8 cellular contexts compared by ENCODE assay signal in the genomic region with DNA sequence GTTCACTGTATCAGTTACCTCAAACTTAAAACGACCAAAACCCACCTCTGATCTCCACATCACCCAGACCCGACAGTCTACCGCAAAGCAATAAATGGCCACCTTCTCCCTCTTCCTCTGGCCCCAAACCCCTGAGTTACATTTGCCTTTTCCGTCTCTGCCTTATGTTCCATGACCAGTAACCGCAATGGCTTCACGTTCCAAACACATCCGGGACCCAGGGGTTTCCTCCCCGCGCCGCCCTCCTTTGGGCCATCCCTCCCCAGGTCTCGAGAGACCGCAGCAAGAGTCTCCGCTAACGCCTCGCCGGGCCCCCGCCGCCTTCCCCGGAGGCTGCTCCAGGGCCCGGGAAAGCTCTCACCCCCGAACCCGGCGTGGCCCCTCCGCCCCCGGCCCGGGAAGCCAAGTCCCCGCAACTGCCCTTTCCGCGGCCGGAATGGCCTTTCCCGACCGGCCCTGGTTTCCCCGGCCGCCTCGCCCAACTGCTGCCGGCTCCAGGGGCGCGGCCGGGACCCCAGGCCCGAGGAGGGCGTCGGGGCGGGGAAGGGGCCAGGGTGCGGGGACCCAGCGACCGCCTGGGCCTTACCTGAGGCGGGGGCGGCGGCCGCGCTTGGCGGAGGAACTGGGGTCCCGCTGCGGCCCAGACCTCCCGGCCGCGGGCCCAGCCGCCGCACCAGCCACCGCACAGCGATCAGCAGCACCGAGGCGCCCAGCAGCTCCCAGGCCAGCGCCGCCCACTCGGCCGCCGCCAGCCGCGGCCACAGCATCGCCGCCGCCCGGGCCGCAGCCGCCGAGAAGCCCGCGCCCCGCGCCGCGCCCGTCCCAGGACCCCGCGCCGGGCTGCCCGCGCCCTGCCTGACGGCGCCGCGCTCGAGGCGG. TPM values are rescaled to one million over a fixed set of nuclear protein-coding genes. Genes with fewer than 3 reads are reported as not detected.
A peak's percentile ranks its signal among the peaks of the same experiment; 100 is the strongest.
DNase-seq lines count a peak whose midpoint lies in the region; ATAC-seq lines count a peak whose summit lies in the region.

A gene (minus strand): TSS at position 801 of the 879 bp plus-strand sequence. CDS start 34 bp downstream, at position 767.

- peak; percentile 42 for DNase-seq in NCI-H1436 (lab: John Stamatoyannopoulos, UW)
- no peak for DNase-seq in NCI-H1436 treated with DMSO at 0.1 percent for 48 hours (lab: John Stamatoyannopoulos, UW)
- peak; percentile 18 for DNase-seq in NCI-H2107 treated with DMSO at 0.1 percent for 48 hours (lab: John Stamatoyannopoulos, UW; ENCODE audit: unreplicated experiment)
- peak; percentile 86 for DNase-seq in activated CD4-positive, alpha-beta memory T cell treated with anti-CD3 and anti-CD28 coated beads for 36 hours
- DNase-seq in ecto neural progenitor cell (ENCODE audit: low spot score), result peak; percentile 81
- peak; percentile 28 to 44 for DNase-seq in memory B cell (ENCODE audit: low spot score in 2 of 2)
- peak; percentile 31 for DNase-seq in stimulated activated CD8-positive, alpha-beta memory T cell treated with anti-CD3 and anti-CD28 coated beads, Interleukin-12 subunit alpha, Interleukin-12 subunit beta, amount 100 ng/mL, for 24 hours (ENCODE audit: extremely low read depth)

- peak within 1 kb of the TSS; percentile 88 for H3K4me3 Mint-ChIP-seq in activated CD4-positive, alpha-beta memory T cell treated with anti-CD3 and anti-CD28 coated beads for 36 hours
- H3K4me3 Mint-ChIP-seq in memory B cell, result peak within 1 kb of the TSS; percentile 91

- H3K4me1 Mint-ChIP-seq in activated CD4-positive, alpha-beta memory T cell treated with anti-CD3 and anti-CD28 coated beads for 36 hours (ENCODE audit: low read depth), result peaks cover 26% of the 10 kb centered on the region
- peaks cover 18% of the 10 kb centered on the region for H3K4me1 Mint-ChIP-seq in memory B cell

- no peaks in the 10 kb centered on the region for H3K9me3 Mint-ChIP-seq in activated CD4-positive, alpha-beta memory T cell treated with anti-CD3 and anti-CD28 coated beads for 36 hours
- H3K9me3 Mint-ChIP-seq in memory B cell, result no peaks in the 10 kb centered on the region

- intact Hi-C loops in activated CD4-positive, alpha-beta memory T cell treated with anti-CD3 and anti-CD28 coated beads for 36 hours (cut with micrococcal nuclease), result loop anchor here (2.0 to 5.0 kb wide), 6 partner anchors 68 to 371 kb away; a partner anchor contains a TSS

- CTCF ChIA-PET in activated CD4-positive, alpha-beta memory T cell treated with anti-CD3 and anti-CD28 coated beads for 36 hours (lab: Charles Lee), result interaction anchor here (1.3 kb wide), 1 partner anchor 143 kb away, joined by 5 read pairs; no protein-coding TSS in a partner anchor

- peaks cover 32% of the 10 kb centered on the region for H3K36me3 Mint-ChIP-seq in activated CD4-positive, alpha-beta memory T cell treated with anti-CD3 and anti-CD28 coated beads for 36 hours
- H3K36me3 Mint-ChIP-seq in memory B cell, result peaks cover 1% of the 10 kb centered on the region

- no peaks in the 10 kb centered on the region for H3K27me3 Mint-ChIP-seq in activated CD4-positive, alpha-beta memory T cell treated with anti-CD3 and anti-CD28 coated beads for 36 hours
- H3K27me3 Mint-ChIP-seq in memory B cell, result no peaks in the 10 kb centered on the region

- peak; percentile 33 for ATAC-seq in HG02623 (IDR thresholded peaks at IDR 0.05; ENCODE audit: unreplicated experiment)
- ATAC-seq in memory B cell (ENCODE audit: low read depth), result peak; percentile 46

- H3K27ac Mint-ChIP-seq in activated CD4-positive, alpha-beta memory T cell treated with anti-CD3 and anti-CD28 coated beads for 36 hours, result peak within 1 kb of the TSS; percentile 97
- peak within 1 kb of the TSS; percentile 95 for H3K27ac Mint-ChIP-seq in memory B cell

- POLR2A ChIA-PET in activated CD4-positive, alpha-beta memory T cell treated with anti-CD3 and anti-CD28 coated beads for 36 hours (lab: Charles Lee), result interaction anchor here (0.7 to 2.2 kb wide), 2 partner anchors 50 to 126 kb away, joined by 3 to 12 read pairs; a partner anchor contains a TSS

RNA-seq across cellular contexts. Expression of the gene that starts here (rescaled TPM):
- 100 to 1,000 TPM; 112 to 123 TPM for total RNA-seq in activated CD4-positive, alpha-beta memory T cell treated with anti-CD3 and anti-CD28 coated beads for 36 hours
